Comparison of ENCODE assay signal across 29 cellular contexts in genomic region chr1:34073028-34073730, GRCh38.
"Had no signal": no experiment of that assay in that cellular context is flagged by ENCODE, and none has a peak within 500 bp of the region (broad histone marks: within the 10 kb centered on the region; RNA-seq: fewer than 3 reads in every experiment).

No MANE protein-coding gene starts in this region.

- FAIRE-seq: colon, TTC549 had no signal

- H3K36me3 ChIP-seq: ascending aorta, brain microvascular endothelial cell, breast epithelium had no signal

- DNase-seq: activated B cell treated with CpG ODN at 0.5 μM for 24 hours; activated CD4-positive, alpha-beta memory T cell treated with anti-CD3 and anti-CD28 coated beads for 36 hours; activated CD4-positive, alpha-beta T cell treated with anti-CD3 and anti-CD28 coated beads for 4 hours; activated CD4-positive, alpha-beta T cell treated with anti-CD3 and anti-CD28 coated beads, Interleukin-2, amount 10 ng/mL, durations not matched to agents 24 days and 14 days; activated CD4-positive, alpha-beta T cell treated with anti-CD3 and anti-CD28 coated beads, Interleukin-2, amount 50 U/mL, for 1 hour; activated CD4-positive, alpha-beta T cell treated with anti-CD3 and anti-CD28 coated beads, Interleukin-2, amount 50 U/mL, for 4 hours; activated CD4-positive, CD25-positive, alpha-beta regulatory T cell treated with anti-CD3 and anti-CD28 coated beads, Interleukin-2, amount 50 U/mL, for 72 hours; activated CD8-positive, alpha-beta memory T cell treated with anti-CD3 and anti-CD28 coated beads, Interleukin-2, amount 50 U/mL, for 4 hours; activated CD8-positive, alpha-beta T cell treated with anti-CD3 and anti-CD28 coated beads for 36 hours; activated effector memory CD4-positive, alpha-beta T cell treated with Interleukin-2 at 50 U/mL for 16 hours; activated gamma-delta T cell; activated naive CD4-positive, alpha-beta T cell treated with anti-CD3 and anti-CD28 coated beads, Interleukin-2, amount 10 ng/mL, durations not matched to agents 7 days and 5 days; activated naive CD4-positive, alpha-beta T cell treated with Interleukin-2 at 50 U/mL for 16 hours; activated naive CD8-positive, alpha-beta T cell treated with anti-CD3 and anti-CD28 coated beads, Interleukin-2, amount 10 ng/mL, durations not matched to agents 7 days and 5 days; activated naive CD8-positive, alpha-beta T cell treated with anti-CD3 and anti-CD28 coated beads, Interleukin-2, amount 50 U/mL, for 24 hours; activated T-cell treated with anti-CD3 and anti-CD28 coated beads for 4 hours; activated T-cell treated with anti-CD3 and anti-CD28 coated beads, Interleukin-2, amount 50 U/mL, for 24 hours; activated T-cell treated with anti-CD3 and anti-CD28 coated beads, Interleukin-2, amount 50 U/mL, for 48 hours; amygdala; anterior cingulate cortex; brain microvascular endothelial cell; central memory CD4-positive, alpha-beta T cell; T-helper 2 cell; T-helper 9 cell had no signal

- H3K27ac ChIP-seq: ascending aorta, brain microvascular endothelial cell, breast epithelium, VCaP had no signal

- ATAC-seq: activated CD8-positive, alpha-beta T cell treated with anti-CD3 and anti-CD28 coated beads for 36 hours; activated naive CD8-positive, alpha-beta T cell treated with anti-CD3 and anti-CD28 coated beads, Interleukin-2, amount 50 U/mL, for 24 hours had no signal

- H3K27me3 ChIP-seq: ascending aorta, brain microvascular endothelial cell had no signal

- H3K9me3 ChIP-seq: ascending aorta had no signal

- H3K4me3 ChIP-seq: ascending aorta, breast epithelium had no signal

- H3K4me1 ChIP-seq: ascending aorta, breast epithelium had no signal
